ENCODE assay signal across 9 cellular contexts in genomic region chr14:73465833-73466532, GRCh38. TPM values are rescaled to one million over a fixed set of nuclear protein-coding genes. Genes with fewer than 3 reads are reported as not detected.
A peak's percentile ranks its signal among the peaks of the same experiment; 100 is the strongest.
DNase-seq lines count a peak whose midpoint lies in the region; ATAC-seq, FAIRE-seq and TF ChIP-seq lines count a peak whose summit lies in the region.
"Had no signal": no experiment of that assay in that cellular context is flagged by ENCODE, and none has a peak within 500 bp of the region (broad histone marks: within the 10 kb centered on the region; RNA-seq: fewer than 3 reads in every experiment).

No MANE protein-coding gene starts in this region.

- H3K4me3 Mint-ChIP-seq in endodermal cell, result no peak overlapping the region
- H3K4me3 Mint-ChIP-seq in osteocyte (ENCODE audit: unreplicated experiment), result peak overlapping the region; percentile 30

- no peaks in the 10 kb centered on the region for H3K27me3 Mint-ChIP-seq in endodermal cell (ENCODE audit: insufficient read depth)
- no peaks in the 10 kb centered on the region for H3K27me3 Mint-ChIP-seq in osteocyte (ENCODE audit: unreplicated experiment)

- no peaks in the 10 kb centered on the region for H3K79me2 ChIP-seq in OCI-LY1 (ENCODE audit: insufficient read depth, low read length)

- no peaks in the 10 kb centered on the region for H4K20me1 ChIP-seq in OCI-LY1 (ENCODE audit: insufficient read depth, low read length)

- H3K9me3 ChIP-seq in OCI-LY1 (ENCODE audit: low read length) (no peaks in the 10 kb centered on the region), endodermal cell (ENCODE audit: control insufficient read depth, low read length) (no peaks in the 10 kb centered on the region)

- H3K36me3 ChIP-seq in OCI-LY1 (ENCODE audit: insufficient read depth, low read length), result no peaks in the 10 kb centered on the region
- no peaks in the 10 kb centered on the region for H3K36me3 ChIP-seq in endodermal cell (ENCODE audit: control insufficient read depth, insufficient read depth, low read length)

- DNase-seq in GM12892 (ENCODE audit: insufficient read length) (no peak), endodermal cell (no peak), osteocyte (ENCODE audit: extremely low spot score, unreplicated experiment) (no peak), ureter (ENCODE audit: low spot score) (no peak), putamen (ENCODE audit: low spot score) (no peak), COLO668 (lab: John Stamatoyannopoulos, UW; ENCODE audit: unreplicated experiment) (no peak)

- H3K4me2 ChIP-seq in OCI-LY1 (ENCODE audit: low read length), result peak overlapping the region; percentile 45; the same call in 1 of the 2 replicates

- H3K27ac ChIP-seq in OCI-LY1 (ENCODE audit: low read depth, low read length, poor library complexity, severe bottlenecking) (no peak overlapping the region), endodermal cell (ENCODE audit: low read depth, low read length) (no peak overlapping the region)

- no peak for ATAC-seq in HG02588 (IDR thresholded peaks at IDR 0.05; ENCODE audit: unreplicated experiment)
- ATAC-seq: activated CD4-positive, CD25-positive, alpha-beta regulatory T cell treated with anti-CD3 and anti-CD28 coated beads, Interleukin-2, amount 50 U/mL, for 24 hours had no signal

- H3F3A ChIP-seq in OCI-LY1 (ENCODE audit: insufficient read depth, low read length), result no peaks in the 10 kb centered on the region

- H3K27me3 ChIP-seq in OCI-LY1 (ENCODE audit: insufficient read depth, low read length) (no peaks in the 10 kb centered on the region), endodermal cell (ENCODE audit: control insufficient read depth, insufficient read depth, low read length, poor library complexity, severe bottlenecking) (no peaks in the 10 kb centered on the region)

- H3K4me3 ChIP-seq in OCI-LY1 (ENCODE audit: low read depth, low read length, poor library complexity, severe bottlenecking) (no peak overlapping the region), endodermal cell (ENCODE audit: low read length) (peak overlapping the region; percentile 15)

- H3K36me3 Mint-ChIP-seq in endodermal cell (ENCODE audit: low read depth), result no peaks in the 10 kb centered on the region
- H3K36me3 Mint-ChIP-seq in osteocyte (ENCODE audit: unreplicated experiment), result no peaks in the 10 kb centered on the region

- H3K9ac ChIP-seq in OCI-LY1 (ENCODE audit: low read length) (no peak overlapping the region), endodermal cell (ENCODE audit: extremely low read depth, low read length, poor library complexity, severe bottlenecking) (no peak overlapping the region)

- peaks cover 19% of the 10 kb centered on the region for H3K4me1 ChIP-seq in OCI-LY1 (ENCODE audit: insufficient read depth, low read length, severe bottlenecking)
- peaks cover 11% of the 10 kb centered on the region for H3K4me1 ChIP-seq in endodermal cell (ENCODE audit: control insufficient read depth, insufficient read depth, low read length)

- H3K9me3 Mint-ChIP-seq in endodermal cell (no peaks in the 10 kb centered on the region), osteocyte (ENCODE audit: unreplicated experiment) (no peaks in the 10 kb centered on the region)

- 83 to 84% methylated on average over 1 to 5 of the region's 5 CpGs for WGBS in endodermal cell (ENCODE audit: insufficient coverage in 1 of 2, insufficient read length in 1 of 2), 2 experiments

- H3K27ac Mint-ChIP-seq in endodermal cell, result no peak overlapping the region
- peak overlapping the region; percentile 74 for H3K27ac Mint-ChIP-seq in osteocyte (ENCODE audit: unreplicated experiment)

- H3K9me2 ChIP-seq in OCI-LY1 (ENCODE audit: low read depth, low read length), result no peaks in the 10 kb centered on the region

- no peak for TF ChIP-seq POLR2A in GM12892 (IDR thresholded peaks at IDR 0.05; ENCODE audit: low read depth, low read length)

- H2AFZ ChIP-seq in OCI-LY1 (ENCODE audit: low read length), result no peak overlapping the region

- peaks cover 31% of the 10 kb centered on the region for H3K4me1 Mint-ChIP-seq in endodermal cell
- H3K4me1 Mint-ChIP-seq in osteocyte (ENCODE audit: unreplicated experiment), result peaks cover 51% of the 10 kb centered on the region

- no peak for TF ChIP-seq CTCF in OCI-LY1 (IDR thresholded peaks at IDR 0.05; ENCODE audit: low read length)
- no peak for TF ChIP-seq CTCF in endodermal cell (conservative IDR thresholded peaks at IDR 0.05)
- no peak for TF ChIP-seq CTCF in osteocyte (IDR thresholded peaks at IDR 0.05)

- FAIRE-seq in GM12892 (lab: Jason Lieb, UNC), result peak; percentile 40

RNA-seq across cellular contexts. Expression of gene NUMB, which starts 7.6 kb away (rescaled TPM):
- 31.0 TPM for polyA plus RNA-seq in GM12892 (2012; ENCODE audit: missing spikeins)
- total RNA-seq in endodermal cell (10 to 100 TPM; 79.9 to 85.2 TPM), osteocyte (72.7 and 73.7 TPM in 2 replicates), ureter (83.7 TPM)
- polyA plus RNA-seq in endodermal cell (2013, experiment 1 of 2), result 44.4 TPM
- polyA plus RNA-seq in endodermal cell (2013, experiment 2 of 2), result 38.5 TPM

RNA-seq across cellular contexts. Expression of gene RIOX1, which starts 24.8 kb away (rescaled TPM):
- polyA plus RNA-seq in GM12892 (2012; ENCODE audit: missing spikeins), result 11.6 TPM
- total RNA-seq in endodermal cell, result 10 to 100 TPM; 20.1 to 21.5 TPM
- polyA plus RNA-seq in endodermal cell (2013, experiment 1 of 2), result 13.2 TPM
- 12.3 TPM for polyA plus RNA-seq in endodermal cell (2013, experiment 2 of 2)
- 14.8 and 16.3 TPM in 2 replicates for total RNA-seq in osteocyte
- 13.5 TPM for total RNA-seq in ureter
